Comparison of ENCODE assay signal across 8 cellular contexts in genomic region chr1:8057779-8058178, GRCh38. TPM values are rescaled to one million over a fixed set of nuclear protein-coding genes. Genes with fewer than 3 reads are reported as not detected.
DNase-seq lines count a peak whose midpoint lies in the region; ATAC-seq, FAIRE-seq and TF ChIP-seq lines count a peak whose summit lies in the region.
"Not testable (repeated sequence)": the region's sequence is repeated elsewhere in the genome, so short reads cannot be mapped to it uniquely, and the experiment has no call there.

No MANE protein-coding gene starts in this region.

- H3K36me3 ChIP-seq in Caco-2 (ENCODE audit: control insufficient read depth, insufficient read depth, low read length); IMR-90 (ENCODE audit: control insufficient read depth, insufficient read depth, low read length); H1 (ENCODE audit: control insufficient read depth in 2 of 4, insufficient read depth in 4 of 4, low read length in 3 of 4); neuronal stem cell (replicated peaks in 1 of 2; ENCODE audit: control insufficient read depth in 2 of 2, insufficient read depth in 2 of 2, low read length in 2 of 2); tibial artery: not testable (repeated sequence)

- H2BK5ac ChIP-seq in IMR-90 (ENCODE audit: low read depth, low read length, poor library complexity, severe bottlenecking); H1 (ENCODE audit: low read depth, low read length); neuronal stem cell (ENCODE audit: low read length): not testable (repeated sequence)

- H2AFZ ChIP-seq in IMR-90 (replicated peaks; ENCODE audit: low read length, poor library complexity); H1 (ENCODE audit: low read length): not testable (repeated sequence)
- peak overlapping the region; percentile 7 for H2AFZ ChIP-seq in neuronal stem cell (ENCODE audit: low read length)

- not testable (repeated sequence) for TF ChIP-seq EP300 in A549 (IDR thresholded peaks at IDR 0.05); H1 (IDR thresholded peaks at IDR 0.05; ENCODE audit: borderline replicate concordance in 1 of 2, low read depth in 2 of 2, low read length in 2 of 2)

- H4K91ac ChIP-seq in IMR-90 (ENCODE audit: insufficient read depth, low read depth, low read length), result peak overlapping the region; percentile 65; the same call in 1 of the 2 replicates
- not testable (repeated sequence) for H4K91ac ChIP-seq in H1 (replicated peaks; ENCODE audit: insufficient read length, low read length); neuronal stem cell (ENCODE audit: low read depth, low read length, poor library complexity)

- peak overlapping the region; percentile 66; the same call in 1 of the 2 replicates for H2BK120ac ChIP-seq in IMR-90 (ENCODE audit: low read depth, low read length)
- H2BK120ac ChIP-seq in H1 (replicated peaks; ENCODE audit: low read depth, low read length); neuronal stem cell (ENCODE audit: low read depth, low read length): not testable (repeated sequence)

- in situ Hi-C loops in IMR-90 (cut with MboI; ENCODE audit: low sequenced_read_pairs), result not testable (repeated sequence)

- dilution Hi-C loops in IMR-90 (cut with HindIII; ENCODE audit: low sequenced_read_pairs, unreplicated experiment), result not testable (repeated sequence)

- H3K9me1 ChIP-seq in IMR-90 (ENCODE audit: insufficient read depth, low read length), result not testable (repeated sequence)

- not testable (repeated sequence) for H3K9me3 ChIP-seq in A549; Caco-2; IMR-90 (ENCODE audit: control insufficient read depth, insufficient read depth, low read length); T-helper 17 cell (ENCODE audit: control insufficient read depth, low read length, poor library complexity, severe bottlenecking); H1 (ENCODE audit: insufficient read depth in 2 of 2, low read depth in 1 of 2, low read length in 1 of 2); neuronal stem cell (replicated peaks in 1 of 2; ENCODE audit: control insufficient read depth in 2 of 2, insufficient read depth in 1 of 2, low read depth in 1 of 2, low read length in 2 of 2); tibial artery

- H3K79me2 ChIP-seq in H1 (ENCODE audit: control insufficient read depth in 1 of 2, insufficient read depth in 2 of 2, low read length in 2 of 2), result not testable (repeated sequence)

- not testable (repeated sequence) for H3K27me3 Mint-ChIP-seq in Caco-2 (ENCODE audit: insufficient read depth, unreplicated experiment)
- H3K27me3 Mint-ChIP-seq in T-helper 17 cell, result peaks cover 23% of the 10 kb centered on the region

- not testable (repeated sequence) for H3K4me1 Mint-ChIP-seq in Caco-2 (ENCODE audit: low read depth, unreplicated experiment); T-helper 17 cell; stimulated activated effector memory CD8-positive, alpha-beta T cell treated with anti-CD3 and anti-CD28 coated beads, Interleukin-12 subunit alpha, Interleukin-12 subunit beta, amount 100 ng/mL, for 72 hours

- H3K14ac ChIP-seq in IMR-90 (replicated peaks; ENCODE audit: low read depth, low read length); H1 (ENCODE audit: insufficient read length); neuronal stem cell (ENCODE audit: low read length): not testable (repeated sequence)

- not testable (repeated sequence) for H3K79me1 ChIP-seq in IMR-90 (ENCODE audit: low read depth in 1 of 2, low read length in 2 of 2); H1 (ENCODE audit: low read depth, low read length); neuronal stem cell (ENCODE audit: low read depth, low read length)

- not testable (repeated sequence) for H3K56ac ChIP-seq in IMR-90 (ENCODE audit: extremely low read depth, insufficient read depth, low read length); H1 (replicated peaks; ENCODE audit: insufficient read length, low read depth, low read length)

- not testable (repeated sequence) for ATAC-seq in A549; IMR-90 (ENCODE audit: low read depth); T-helper 17 cell; stimulated activated effector memory CD8-positive, alpha-beta T cell treated with anti-CD3 and anti-CD28 coated beads, Interleukin-12 subunit alpha, Interleukin-12 subunit beta, amount 100 ng/mL, for 72 hours

- H2BK12ac ChIP-seq in H1 (ENCODE audit: low read depth, low read length), result peak overlapping the region; percentile 50; the same call in 1 of the 2 replicates
- H2BK12ac ChIP-seq in neuronal stem cell (ENCODE audit: low read length), result not testable (repeated sequence)

- H2AK5ac ChIP-seq in IMR-90 (ENCODE audit: low read depth, low read length), result peak overlapping the region; percentile 95
- H2AK5ac ChIP-seq in H1 (ENCODE audit: low read depth, low read length); neuronal stem cell (ENCODE audit: low read depth, low read length): not testable (repeated sequence)

- FAIRE-seq in A549 (lab: Jason Lieb, UNC); H1 (lab: Jason Lieb, UNC): not testable (repeated sequence)

- H4K20me1 ChIP-seq in IMR-90 (ENCODE audit: insufficient read depth, low read length); H1 (replicated peaks in 1 of 2; ENCODE audit: control insufficient read depth in 1 of 2, insufficient read depth in 2 of 2, low read length in 2 of 2): not testable (repeated sequence)

- H3K18ac ChIP-seq in IMR-90 (ENCODE audit: low read depth, low read length), result peak overlapping the region; percentile 14
- not testable (repeated sequence) for H3K18ac ChIP-seq in H1 (ENCODE audit: extremely low read depth, low read length); neuronal stem cell (ENCODE audit: low read length)

- not testable (repeated sequence) for H3K4me2 ChIP-seq in A549; IMR-90 (ENCODE audit: low read depth, low read length); H1 (ENCODE audit: insufficient read depth in 1 of 2, low read depth in 2 of 2, low read length in 2 of 2); neuronal stem cell (ENCODE audit: insufficient read depth, low read length, poor library complexity, severe bottlenecking)

- peak overlapping the region; percentile 59 for H3K4ac ChIP-seq in IMR-90 (ENCODE audit: low read depth, low read length)
- H3K4ac ChIP-seq in H1 (replicated peaks; ENCODE audit: insufficient read length, low read depth, low read length); neuronal stem cell (ENCODE audit: low read length): not testable (repeated sequence)

- TF ChIP-seq POLR2A in A549 (IDR thresholded peaks at IDR 0.05; ENCODE audit: low read length); IMR-90 (IDR thresholded peaks at IDR 0.05; ENCODE audit: low read depth, low read length); H1 (IDR thresholded peaks at IDR 0.05; ENCODE audit: control extremely low read depth in 1 of 2, low read depth in 2 of 2, low read length in 2 of 2): not testable (repeated sequence)

- not testable (repeated sequence) for H3K9me3 Mint-ChIP-seq in Caco-2 (ENCODE audit: unreplicated experiment); stimulated activated effector memory CD8-positive, alpha-beta T cell treated with anti-CD3 and anti-CD28 coated beads, Interleukin-12 subunit alpha, Interleukin-12 subunit beta, amount 100 ng/mL, for 72 hours

- H3K23me2 ChIP-seq in H1 (ENCODE audit: low read depth, low read length), result not testable (repeated sequence)

- DNase-seq in A549 (ENCODE audit: low read depth in 1 of 2, low spot score in 1 of 2); Caco-2; IMR-90; T-helper 17 cell; H1 (ENCODE audit: low read depth in 1 of 2, low spot score in 2 of 2); neuronal stem cell (ENCODE audit: low spot score); stimulated activated effector memory CD8-positive, alpha-beta T cell treated with anti-CD3 and anti-CD28 coated beads, Interleukin-12 subunit alpha, Interleukin-12 subunit beta, amount 100 ng/mL, for 72 hours (ENCODE audit: low spot score in 2 of 2); tibial artery: not testable (repeated sequence)

- 93% methylated on average over 7 of the region's 7 CpGs for WGBS in A549 (ENCODE audit: missing lambda C conversion rate)
- no CpG with 5 or more reads among the region's 7 CpGs for WGBS in IMR-90 (ENCODE audit: extremely low coverage in 2 of 2, insufficient read length in 1 of 2), 2 experiments
- 95% methylated on average over 7 of the region's 7 CpGs; no CpG with 5 or more reads in 1 of the 2 experiments for WGBS in H1 (ENCODE audit: extremely low coverage in 1 of 2, insufficient coverage in 1 of 2, insufficient read length in 1 of 2, insufficient replicate concordance in 2 of 2, low coverage in 1 of 2, low lambda C conversion rate in 2 of 2, missing lambda C conversion rate in 1 of 2), 2 experiments
- no CpG with 5 or more reads among the region's 7 CpGs for WGBS in neuronal stem cell (ENCODE audit: extremely low coverage in 2 of 2, insufficient read length in 2 of 2, insufficient replicate concordance in 1 of 2), 2 donors

- H4K8ac ChIP-seq in IMR-90 (ENCODE audit: low read depth in 2 of 2, low read length in 2 of 2); H1 (ENCODE audit: extremely low read depth, insufficient read depth, low read length); neuronal stem cell (ENCODE audit: low read depth, low read length): not testable (repeated sequence)

- not testable (repeated sequence) for H3K23ac ChIP-seq in IMR-90 (ENCODE audit: low read depth, low read length); H1 (ENCODE audit: insufficient read length); neuronal stem cell (ENCODE audit: low read depth, low read length, poor library complexity)

- H3K36me3 Mint-ChIP-seq in Caco-2 (ENCODE audit: insufficient read depth, unreplicated experiment); T-helper 17 cell (ENCODE audit: low read depth); stimulated activated effector memory CD8-positive, alpha-beta T cell treated with anti-CD3 and anti-CD28 coated beads, Interleukin-12 subunit alpha, Interleukin-12 subunit beta, amount 100 ng/mL, for 72 hours: not testable (repeated sequence)

- not testable (repeated sequence) for H2AK9ac ChIP-seq in IMR-90 (replicated peaks; ENCODE audit: low read depth, low read length, poor library complexity)

- peak overlapping the region; percentile 76 for H3K27ac Mint-ChIP-seq in Caco-2 (ENCODE audit: unreplicated experiment)
- H3K27ac Mint-ChIP-seq in T-helper 17 cell, result not testable (repeated sequence)
- peak overlapping the region; percentile 20 for H3K27ac Mint-ChIP-seq in stimulated activated effector memory CD8-positive, alpha-beta T cell treated with anti-CD3 and anti-CD28 coated beads, Interleukin-12 subunit alpha, Interleukin-12 subunit beta, amount 100 ng/mL, for 72 hours

- BruUV-seq in Caco-2 (replicated peaks; lab: Mats Ljungman, UMichigan); IMR-90 (replicated peaks; lab: Mats Ljungman, UMichigan): not testable (repeated sequence)

- not testable (repeated sequence) for H3K4me3 ChIP-seq in A549; Caco-2 (ENCODE audit: low read depth, low read length); IMR-90 (ENCODE audit: insufficient read depth, low read depth, low read length); H1 (ENCODE audit: extremely low read depth in 1 of 4, insufficient read depth in 2 of 4, low read depth in 3 of 4, low read length in 4 of 4); neuronal stem cell (ENCODE audit: low read length in 2 of 2); tibial artery

- H2BK15ac ChIP-seq in IMR-90 (ENCODE audit: low read depth, low read length) (peak overlapping the region; percentile 93; the same call in 2 of the 3 replicates), H1 (ENCODE audit: low read length) (peak overlapping the region; percentile 88; the same call in 1 of the 2 replicates)
- not testable (repeated sequence) for H2BK15ac ChIP-seq in neuronal stem cell (ENCODE audit: low read length)

- H3K4me3 Mint-ChIP-seq in Caco-2 (ENCODE audit: unreplicated experiment); stimulated activated effector memory CD8-positive, alpha-beta T cell treated with anti-CD3 and anti-CD28 coated beads, Interleukin-12 subunit alpha, Interleukin-12 subunit beta, amount 100 ng/mL, for 72 hours: not testable (repeated sequence)
- peak overlapping the region; percentile 64 for H3K4me3 Mint-ChIP-seq in T-helper 17 cell

- POLR2A ChIA-PET in A549 (lab: Yijun Ruan, JAX), result interaction anchor here (0.6 kb wide), 1 partner anchor 187 kb away, joined by 3 read pairs; no protein-coding TSS in a partner anchor
- POLR2A ChIA-PET in Caco-2 (lab: Charles Lee); IMR-90 (lab: Charles Lee; ENCODE audit: unreplicated experiment): not testable (repeated sequence)
- POLR2A ChIA-PET in H1 (lab: Charles Lee; ENCODE audit: partially characterized antibody), result interaction anchor here (0.6 kb wide), 1 partner anchor 50 kb away, joined by 3 read pairs; no protein-coding TSS in a partner anchor

- not testable (repeated sequence) for TF ChIP-seq RAD21 in A549 (conservative IDR thresholded peaks at IDR 0.05 in 1 of 2, IDR thresholded peaks at IDR 0.05 in 1 of 2); IMR-90 (IDR thresholded peaks at IDR 0.05; ENCODE audit: low read length); H1 (IDR thresholded peaks at IDR 0.05 in 1 of 2, conservative IDR thresholded peaks at IDR 0.05 in 1 of 2; ENCODE audit: low read depth in 2 of 2, low read length in 2 of 2)

- H3K27ac ChIP-seq in A549, result peak overlapping the region; percentile 92 to 99
- not testable (repeated sequence) for H3K27ac ChIP-seq in IMR-90 (ENCODE audit: insufficient read depth, low read length); H1 (ENCODE audit: low read depth, low read length); neuronal stem cell (replicated peaks; ENCODE audit: low read length)
- H3K27ac ChIP-seq in tibial artery, result peak overlapping the region; percentile 21 to 84

- H2BK20ac ChIP-seq in IMR-90 (ENCODE audit: low read depth, low read length), result peak overlapping the region; percentile 47; the same call in 1 of the 2 replicates
- not testable (repeated sequence) for H2BK20ac ChIP-seq in H1 (ENCODE audit: low read length)

- not testable (repeated sequence) for H3K27me3 ChIP-seq in Caco-2 (replicated peaks; ENCODE audit: control insufficient read depth, insufficient read depth, low read length); IMR-90 (ENCODE audit: control insufficient read depth, insufficient read depth, low read length); H1 (replicated peaks in 1 of 4; ENCODE audit: control insufficient read depth in 3 of 4, extremely low read depth in 1 of 4, insufficient read depth in 3 of 4, low read length in 3 of 4); neuronal stem cell (ENCODE audit: control insufficient read depth in 3 of 3, insufficient read depth in 3 of 3, low read depth in 1 of 3, low read length in 3 of 3); tibial artery

- intact Hi-C loops in Caco-2 (cut with micrococcal nuclease; ENCODE audit: unreplicated experiment); IMR-90 (cut with micrococcal nuclease); tibial artery (cut with DNase I; ENCODE audit: low total_unique reads): not testable (repeated sequence)

- CTCF ChIA-PET in A549 (lab: Yijun Ruan, JAX), result interaction anchor here (1.6 kb wide), 1 partner anchor 17 kb away, joined by 3 read pairs; no protein-coding TSS in a partner anchor
- CTCF ChIA-PET in Caco-2 (lab: Charles Lee); IMR-90 (lab: Yijun Ruan, JAX): not testable (repeated sequence)
- CTCF ChIA-PET in H1 (lab: Charles Lee; ENCODE audit: partially characterized antibody), result interaction anchor here (1.1 to 1.5 kb wide), 1 partner anchor 256 kb away, joined by 3 to 5 read pairs; no protein-coding TSS in a partner anchor

- H3K4me1 ChIP-seq in A549, result peaks cover 63% of the 10 kb centered on the region
- peaks cover 26% of the 10 kb centered on the region for H3K4me1 ChIP-seq in Caco-2
- peaks cover 17% of the 10 kb centered on the region for H3K4me1 ChIP-seq in IMR-90 (ENCODE audit: control insufficient read depth, insufficient read depth, low read length)
- not testable (repeated sequence) for H3K4me1 ChIP-seq in H1 (replicated peaks in 1 of 4; ENCODE audit: control insufficient read depth in 3 of 4, insufficient read depth in 4 of 4, low read length in 3 of 4); neuronal stem cell (ENCODE audit: control insufficient read depth in 2 of 2, insufficient read depth in 1 of 2, low read depth in 1 of 2, low read length in 2 of 2)
- H3K4me1 ChIP-seq in tibial artery, result peaks cover 0 to 77% (median 37%) of the 10 kb centered on the region in 4 donors

- not testable (repeated sequence) for H4K5ac ChIP-seq in IMR-90 (ENCODE audit: low read depth, low read length); H1 (ENCODE audit: insufficient read length, low read depth, low read length)

- H3K9ac ChIP-seq in IMR-90 (ENCODE audit: low read depth, low read length); H1 (replicated peaks in 1 of 4; ENCODE audit: extremely low read depth in 1 of 4, low read depth in 3 of 4, low read length in 3 of 4); neuronal stem cell (ENCODE audit: low read depth, low read length, poor library complexity): not testable (repeated sequence)

- TF ChIP-seq CTCF in A549 (IDR thresholded peaks at IDR 0.05); Caco-2 (IDR thresholded peaks at IDR 0.05; ENCODE audit: insufficient read depth in 1 of 2, low read depth in 1 of 2, low read length in 1 of 2, severe bottlenecking in 1 of 2, unreplicated experiment in 1 of 2); IMR-90 (conservative IDR thresholded peaks at IDR 0.05; ENCODE audit: low read depth, low read length); H1 (IDR thresholded peaks at IDR 0.05; ENCODE audit: control extremely low read depth in 1 of 3, insufficient read depth in 1 of 3, low read depth in 1 of 3, low read length in 3 of 3); tibial artery (IDR thresholded peaks at IDR 0.05): not testable (repeated sequence)

RNA-seq across cellular contexts. Expression of gene ERRFI1, which starts 31.7 kb away (rescaled TPM):
- polyA plus RNA-seq in A549 (2011; rRNA removed) (193 and 217 TPM in 2 replicates), A549 (2017; fragmentation: RNase III; extraction: RNeasy Plus Mini Kit Qiagen cat#74134 plus additional on column Dnase treatment) (44.2 to 51.0 TPM (median 49.0 TPM) in 3 replicates), IMR-90 (2012; rRNA removed) (102 and 145 TPM in 2 replicates), H1 (2011; rRNA removed) (18.2 and 23.4 TPM in 2 replicates)
- polyA plus RNA-seq in A549 (2012; cell fraction: cytosol; rRNA removed), result 48.0 and 74.2 TPM in 2 replicates
- polyA plus RNA-seq in A549 (2012; cell fraction: nucleus; rRNA removed), result 61.4 and 108 TPM in 2 replicates
- polyA minus RNA-seq in A549 (2011; rRNA and poly(A)+ RNA removed), result 94.7 and 114 TPM in 2 replicates
- total RNA-seq in Caco-2 (2022) (37.2 and 40.9 TPM in 2 replicates), IMR-90 (2012; rRNA removed) (101 and 106 TPM in 2 replicates), T-helper 17 cell (1 to 10 TPM; 1.1 to 1.8 TPM)
- 66.7 and 88.3 TPM in 2 replicates for polyA plus RNA-seq in IMR-90 (2012; cell fraction: cytosol; rRNA removed)
- 50.7 and 405 TPM in 2 replicates for polyA plus RNA-seq in IMR-90 (2012; cell fraction: nucleus; rRNA removed; ENCODE audit: low replicate concordance)
- total RNA-seq in H1 (2021; fragmentation: NEBNext Ultra II Directional; extraction: Animal tissue kit (Norgen Biotek cat#: 25700)), result 46.1 TPM in 2 replicates
- polyA plus RNA-seq in H1 (2011; cell fraction: cytosol; rRNA removed), result 20.6 TPM
- polyA plus RNA-seq in H1 (2011; cell fraction: nucleus; rRNA removed), result 12.9 TPM
- polyA plus RNA-seq in H1 (2012, experiment 1 of 2), result 18.2 to 29.2 TPM (median 23.7 TPM) in 4 replicates
- 6.5 TPM for polyA plus RNA-seq in H1 (2012, experiment 2 of 2)
- polyA plus RNA-seq in H1 (2013, experiment 1 of 2), result 43.2 TPM
- 43.3 TPM for polyA plus RNA-seq in H1 (2013, experiment 2 of 2)
- polyA minus RNA-seq in H1 (2011; rRNA and poly(A)+ RNA removed), result 17.3 and 18.7 TPM in 2 replicates
- polyA minus RNA-seq in H1 (2011; cell fraction: cytosol; rRNA and poly(A)+ RNA removed), result 9.9 TPM
- 16.3 TPM for polyA minus RNA-seq in H1 (2011; cell fraction: nucleus; rRNA and poly(A)+ RNA removed)
- polyA plus RNA-seq in neuronal stem cell (2013, experiment 1 of 2), result 33.5 TPM
- polyA plus RNA-seq in neuronal stem cell (2013, experiment 2 of 2), result 32.9 TPM

Comparison
In these comparisons a context has a peak if more than half of its experiments do, and no peak if none do; other contexts are left out.
1. RNA of gene ERRFI1, which starts 31.7 kb away (total RNA-seq): 101 to 106 TPM in IMR-90, 46.1 TPM in H1 and 37.2 to 40.9 TPM in Caco-2; 1.1 to 1.8 TPM in T-helper 17 cell; every median in the first group is over 10 times any median in the second.